Comparison of ENCODE assay signal across 8 cellular contexts in genomic region chr12:124906606-124907261, GRCh38. TPM values are rescaled to one million over a fixed set of nuclear protein-coding genes. Genes with fewer than 3 reads are reported as not detected.
A peak's percentile ranks its signal among the peaks of the same experiment; 100 is the strongest.
DNase-seq lines count a peak whose midpoint lies in the region; TF ChIP-seq lines count a peak whose summit lies in the region.

No MANE protein-coding gene starts in this region.

- in situ Hi-C loops in GM23248 (cut with MboI): no loop called here

- H3K79me2 ChIP-seq in DOHH2 (ENCODE audit: control insufficient read depth, low read length) (peaks cover 11% of the 10 kb centered on the region), GM23248 (ENCODE audit: insufficient read depth) (peaks cover 21% of the 10 kb centered on the region)

- 0% methylated on average over 2 of the region's 2 CpGs for WGBS in GM23248 (ENCODE audit: low coverage in 1 of 2, low lambda C conversion rate in 2 of 2, missing lambda C conversion rate in 2 of 2), 2 experiments

- no peak overlapping the region for H3K9ac ChIP-seq in GM23248

- DNase-seq in GM23248 (peak; percentile 89), NB4 (ENCODE audit: low read depth) (peak; percentile 94), globus pallidus (ENCODE audit: low spot score) (peak; percentile 91), putamen (ENCODE audit: low spot score) (peak; percentile 92), NOMO-1 (lab: John Stamatoyannopoulos, UW; ENCODE audit: unreplicated experiment in 2 of 2) (no peak), NCI-H524 treated with DMSO at 0.1 percent for 48 hours (lab: John Stamatoyannopoulos, UW) (no peak)
- peak; percentile 83 for DNase-seq in activated T-helper 2 cell treated with anti-CD3 and anti-CD28 coated beads, Interferon-gamma antibody, Interleukin-2, Interleukin-4, amounts not matched to agents 10 μg/mL and 5 μg/mL and 100 μg/mL, durations not matched to agents 14 hours and 24 hours and 36 hours (ENCODE audit: low spot score)

- peak; percentile 100 for TF ChIP-seq CTCF in DOHH2 (IDR thresholded peaks at IDR 0.05; ENCODE audit: low read depth, low read length, poor library complexity, severe bottlenecking)
- peak; percentile 100 for TF ChIP-seq CTCF in NB4 (IDR thresholded peaks at IDR 0.05; ENCODE audit: low read depth, low read length)

- H3K4me1 ChIP-seq in DOHH2 (ENCODE audit: control insufficient read depth, low read length) (peaks cover 61% of the 10 kb centered on the region), GM23248 (ENCODE audit: insufficient read depth) (peaks cover 26% of the 10 kb centered on the region)

- peaks cover 24% of the 10 kb centered on the region for H3K4me1 Mint-ChIP-seq in activated T-helper 2 cell treated with anti-CD3 and anti-CD28 coated beads, Interferon-gamma antibody, Interleukin-2, Interleukin-4, amounts not matched to agents 10 μg/mL and 5 μg/mL and 100 μg/mL, durations not matched to agents 14 hours and 24 hours and 36 hours (ENCODE audit: low read depth)

- H3K36me3 Mint-ChIP-seq in activated T-helper 2 cell treated with anti-CD3 and anti-CD28 coated beads, Interferon-gamma antibody, Interleukin-2, Interleukin-4, amounts not matched to agents 10 μg/mL and 5 μg/mL and 100 μg/mL, durations not matched to agents 14 hours and 24 hours and 36 hours (ENCODE audit: low read depth): peaks cover 16% of the 10 kb centered on the region

- H3K27ac ChIP-seq in DOHH2 (ENCODE audit: low read depth, low read length) (peak overlapping the region; percentile 41), GM23248 (no peak overlapping the region)

- TF ChIP-seq POLR2A in NB4 (IDR thresholded peaks at IDR 0.05; ENCODE audit: extremely low read depth, insufficient read length): no peak

- H3K9me3 Mint-ChIP-seq in activated T-helper 2 cell treated with anti-CD3 and anti-CD28 coated beads, Interferon-gamma antibody, Interleukin-2, Interleukin-4, amounts not matched to agents 10 μg/mL and 5 μg/mL and 100 μg/mL, durations not matched to agents 14 hours and 24 hours and 36 hours: no peaks in the 10 kb centered on the region

- H3K4me3 Mint-ChIP-seq in activated T-helper 2 cell treated with anti-CD3 and anti-CD28 coated beads, Interferon-gamma antibody, Interleukin-2, Interleukin-4, amounts not matched to agents 10 μg/mL and 5 μg/mL and 100 μg/mL, durations not matched to agents 14 hours and 24 hours and 36 hours (ENCODE audit: low read depth): no peak overlapping the region

- no peaks in the 10 kb centered on the region for H3K9me3 ChIP-seq in DOHH2 (ENCODE audit: control insufficient read depth, insufficient read depth, low read length)
- H3K9me3 ChIP-seq in GM23248 (ENCODE audit: low read depth): no peaks in the 10 kb centered on the region

- H3K4me2 ChIP-seq in DOHH2 (ENCODE audit: low read length) (peak overlapping the region; percentile 78), GM23248 (ENCODE audit: unreplicated experiment) (no peak overlapping the region)

- no peak overlapping the region for H2AFZ ChIP-seq in GM23248

- H3K4me3 ChIP-seq in DOHH2 (ENCODE audit: low read length) (peak overlapping the region; percentile 54), GM23248 (no peak overlapping the region), NB4 (ENCODE audit: low read depth, low read length) (no peak overlapping the region)

- H3K36me3 ChIP-seq in DOHH2 (ENCODE audit: control insufficient read depth, low read length) (peaks cover 18% of the 10 kb centered on the region), GM23248 (ENCODE audit: low read depth) (peaks cover 11% of the 10 kb centered on the region)

- H3K27me3 ChIP-seq in DOHH2 (ENCODE audit: control insufficient read depth, low read length): no peaks in the 10 kb centered on the region
- H3K27me3 ChIP-seq in GM23248 (replicated peaks; ENCODE audit: insufficient read depth): no peaks in the 10 kb centered on the region

- peak overlapping the region; percentile 58 for H3K27ac Mint-ChIP-seq in activated T-helper 2 cell treated with anti-CD3 and anti-CD28 coated beads, Interferon-gamma antibody, Interleukin-2, Interleukin-4, amounts not matched to agents 10 μg/mL and 5 μg/mL and 100 μg/mL, durations not matched to agents 14 hours and 24 hours and 36 hours

- H3K9me2 ChIP-seq in DOHH2 (replicated peaks; ENCODE audit: control insufficient read depth, low read length): no peaks in the 10 kb centered on the region
- H3K9me2 ChIP-seq in GM23248 (ENCODE audit: insufficient read depth): no peaks in the 10 kb centered on the region

- intact Hi-C loops in activated T-helper 2 cell treated with anti-CD3 and anti-CD28 coated beads, Interferon-gamma antibody, Interleukin-2, Interleukin-4, amounts not matched to agents 10 μg/mL and 5 μg/mL and 100 μg/mL, durations not matched to agents 14 hours and 24 hours and 36 hours (cut with micrococcal nuclease): loop anchor here (1.0 to 2.0 kb wide), 3 partner anchors 34 to 870 kb away; no protein-coding TSS in a partner anchor

- H3K27me3 Mint-ChIP-seq in activated T-helper 2 cell treated with anti-CD3 and anti-CD28 coated beads, Interferon-gamma antibody, Interleukin-2, Interleukin-4, amounts not matched to agents 10 μg/mL and 5 μg/mL and 100 μg/mL, durations not matched to agents 14 hours and 24 hours and 36 hours (ENCODE audit: low read depth): no peaks in the 10 kb centered on the region

- H3F3A ChIP-seq in DOHH2 (ENCODE audit: control insufficient read depth, insufficient read depth): peaks cover 63% of the 10 kb centered on the region
- H3F3A ChIP-seq in GM23248 (ENCODE audit: insufficient read depth): peaks cover 52% of the 10 kb centered on the region

- H4K20me1 ChIP-seq in DOHH2 (ENCODE audit: control insufficient read depth, insufficient read depth, low read depth, low read length) (peaks cover 15% of the 10 kb centered on the region), GM23248 (ENCODE audit: insufficient read depth) (peaks cover 14% of the 10 kb centered on the region)

RNA-seq across cellular contexts. Expression of gene UBC, which starts 7.7 kb away (rescaled TPM):
- 1,383 and 1,496 TPM in 2 replicates for total RNA-seq in GM23248 (2014; rRNA removed; shearing (Covaris generic))
- 1,490 and 1,515 TPM in 2 replicates for polyA plus RNA-seq in GM23248 (2016; fragmentation: Nextera tagmentation; extraction: Ambion mirVana)
- 831 and 874 TPM in 2 replicates for total RNA-seq in activated T-helper 2 cell treated with anti-CD3 and anti-CD28 coated beads, Interferon-gamma antibody, Interleukin-2, Interleukin-4, amounts not matched to agents 10 μg/mL and 5 μg/mL and 100 μg/mL, durations not matched to agents 14 hours and 24 hours and 36 hours

RNA-seq across cellular contexts. Expression of gene SCARB1, which starts 43.1 kb away (rescaled TPM):
- total RNA-seq in GM23248 (2014; rRNA removed; shearing (Covaris generic)): 2.2 and 3.2 TPM in 2 replicates
- 5.0 and 5.2 TPM in 2 replicates for polyA plus RNA-seq in GM23248 (2016; fragmentation: Nextera tagmentation; extraction: Ambion mirVana)
- total RNA-seq in activated T-helper 2 cell treated with anti-CD3 and anti-CD28 coated beads, Interferon-gamma antibody, Interleukin-2, Interleukin-4, amounts not matched to agents 10 μg/mL and 5 μg/mL and 100 μg/mL, durations not matched to agents 14 hours and 24 hours and 36 hours: 25.8 and 27.1 TPM in 2 replicates

Comparison
In these comparisons a context has a peak if more than half of its experiments do, and no peak if none do; other contexts are left out.
1. DNase-seq: peak in GM23248 (single experiment), NB4 (single experiment), activated T-helper 2 cell treated with anti-CD3 and anti-CD28 coated beads, Interferon-gamma antibody, Interleukin-2, Interleukin-4, amounts not matched to agents 10 μg/mL and 5 μg/mL and 100 μg/mL, durations not matched to agents 14 hours and 24 hours and 36 hours (single experiment), globus pallidus (single experiment) and putamen (single experiment); none in NOMO-1 (0 of 2) and NCI-H524 treated with DMSO at 0.1 percent for 48 hours (single experiment).